ENCODE assay signal across 22 cellular contexts in genomic region chr7:15433154-15433553, GRCh38.
DNase-seq lines count a peak whose midpoint lies in the region; TF ChIP-seq lines count a peak whose summit lies in the region.
"Had no signal": no experiment of that assay in that cellular context is flagged by ENCODE, and none has a peak within 500 bp of the region (broad histone marks: within the 10 kb centered on the region; RNA-seq: fewer than 3 reads in every experiment).

No MANE protein-coding gene starts in this region.

- H3K27ac ChIP-seq in breast epithelium, result no peak overlapping the region
- H3K27ac ChIP-seq: 22Rv1, brain microvascular endothelial cell, stomach, tibial artery had no signal

- TF ChIP-seq POLR2A in breast epithelium (IDR thresholded peaks at IDR 0.05), result no peak

- no peaks in the 10 kb centered on the region for H3K9me3 ChIP-seq in breast epithelium
- H3K9me3 ChIP-seq: stomach, tibial artery had no signal

- no peaks in the 10 kb centered on the region for H3K27me3 ChIP-seq in breast epithelium
- H3K27me3 ChIP-seq: brain microvascular endothelial cell, stomach, tibial artery had no signal

- no peak for TF ChIP-seq CTCF in breast epithelium (IDR thresholded peaks at IDR 0.05)

- DNase-seq in NCI-H2171 treated with DMSO at 0.1 percent for 48 hours (lab: John Stamatoyannopoulos, UW) (peak; percentile 17), NCI-H2171 (lab: John Stamatoyannopoulos, UW) (no peak), NCI-H2081 (lab: John Stamatoyannopoulos, UW) (peak; percentile 82 to 97), NCI-H69 (lab: John Stamatoyannopoulos, UW) (peak; percentile 98), breast epithelium (ENCODE audit: low spot score in 2 of 2) (no peak), anterior cingulate cortex (lab: John Stamatoyannopoulos, UW) (no peak), NCI-H446 (lab: John Stamatoyannopoulos, UW) (no peak), SKM-1 (lab: John Stamatoyannopoulos, UW; ENCODE audit: unreplicated experiment) (no peak)
- DNase-seq: activated CD8-positive, alpha-beta memory T cell treated with anti-CD3 and anti-CD28 coated beads for 24 hours; activated T-cell treated with anti-CD3 and anti-CD28 coated beads, Interleukin-2, amount 50 U/mL, for 24 hours; brain microvascular endothelial cell; CD4-positive, CD25-positive, alpha-beta regulatory T cell; DMS79 treated with DMSO at 0.1 percent for 48 hours; effector CD8-positive, alpha-beta T cell; head of caudate nucleus; KG1; mesenchymal stem cell; NCI-H226; stomach; T-helper 2 cell; tibial artery had no signal

- intact Hi-C loops in breast epithelium (cut with DNase I; ENCODE audit: low total_unique reads), result no loop called here

- H3K4me3 ChIP-seq in breast epithelium, result no peak overlapping the region
- H3K4me3 ChIP-seq: stomach, tibial artery had no signal

- H3K4me1 ChIP-seq in breast epithelium, result no peaks in the 10 kb centered on the region
- H3K4me1 ChIP-seq: stomach, tibial artery had no signal

- no peaks in the 10 kb centered on the region for H3K36me3 ChIP-seq in breast epithelium
- H3K36me3 ChIP-seq: brain microvascular endothelial cell, stomach, tibial artery had no signal

Comparison
In these comparisons a context has a peak if more than half of its experiments do, and no peak if none do; other contexts are left out.
1. DNase-seq: peak in NCI-H2171 treated with DMSO at 0.1 percent for 48 hours (single experiment), NCI-H2081 (2 of 2) and NCI-H69 (single experiment); none in NCI-H2171 (single experiment), breast epithelium (0 of 2), anterior cingulate cortex (0 of 58), NCI-H446 (0 of 2) and SKM-1 (single experiment).